8 cellular contexts compared by ENCODE assay signal in the genomic region with DNA sequence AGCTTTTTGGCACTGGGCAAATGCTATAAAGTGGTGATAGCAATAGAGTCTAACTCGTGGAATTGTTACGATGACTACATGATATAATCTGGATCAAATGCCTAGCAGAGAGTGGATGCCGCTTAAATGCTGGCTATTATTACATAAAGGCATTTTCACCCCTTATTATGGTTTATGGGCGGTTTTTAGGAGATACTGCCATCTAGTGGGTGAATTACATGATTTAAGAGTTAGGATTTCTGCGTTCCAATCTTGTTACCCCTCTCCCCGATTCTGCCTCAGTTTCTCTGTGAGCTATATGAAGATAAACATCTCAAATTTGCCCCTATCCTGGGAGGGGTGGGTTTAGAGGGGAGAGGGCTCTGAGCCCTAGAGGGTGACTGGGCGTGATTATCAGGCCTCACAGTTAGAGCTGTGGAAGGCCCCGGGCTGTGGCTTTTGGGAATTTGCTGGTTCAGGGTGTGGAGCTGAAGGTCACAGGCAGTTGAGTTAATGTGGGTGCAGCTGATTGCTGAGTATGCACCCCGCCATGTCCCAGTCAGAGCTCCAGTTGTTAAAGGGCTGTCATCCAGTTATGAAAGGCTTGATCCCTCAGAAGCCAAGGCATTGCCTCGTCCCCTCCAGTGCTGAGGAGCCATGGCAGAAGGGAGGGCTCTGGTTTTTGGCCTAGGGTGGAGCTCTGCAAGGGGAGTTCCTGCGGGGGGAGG. TPM values are rescaled to one million over a fixed set of nuclear protein-coding genes. Genes with fewer than 3 reads are reported as not detected.
DNase-seq lines count a peak whose midpoint lies in the region; ATAC-seq, FAIRE-seq and TF ChIP-seq lines count a peak whose summit lies in the region.

No MANE protein-coding gene starts in this region.

- no peak overlapping the region for H2BK15ac ChIP-seq in mesendoderm (replicated peaks; ENCODE audit: low read depth)

- H3K4me2 ChIP-seq in A549 (no peak overlapping the region), mesendoderm (ENCODE audit: low read length) (no peak overlapping the region)

- H3K4me3 ChIP-seq in A549 (no peak overlapping the region), GM12865 (ENCODE audit: low read depth, low read length) (no peak overlapping the region), mesendoderm (ENCODE audit: low read length) (no peak overlapping the region)

- TF ChIP-seq EP300 in A549 (IDR thresholded peaks at IDR 0.05), result no peak

- H3K79me2 ChIP-seq in mesendoderm (ENCODE audit: control insufficient read depth, insufficient read depth, low read length), result no peaks in the 10 kb centered on the region

- no peak overlapping the region for H3K9ac ChIP-seq in mesendoderm (ENCODE audit: low read length)

- POLR2A ChIA-PET in A549 (lab: Yijun Ruan, JAX), result interaction anchor here (1.5 kb wide), 1 partner anchor 200 kb away, joined by 3 read pairs; no protein-coding TSS in a partner anchor

- no peak overlapping the region for H4K8ac ChIP-seq in mesendoderm (ENCODE audit: low read depth, low read length)

- H3K18ac ChIP-seq in mesendoderm (ENCODE audit: low read length), result no peak overlapping the region

- DNase-seq in A549 (ENCODE audit: low read depth in 1 of 2, low spot score in 1 of 2), result peak; percentile 48 to 63
- peak; percentile 39 for DNase-seq in GM12865 (ENCODE audit: low read depth)
- peak; percentile 70 for DNase-seq in NCI-H82 (lab: John Stamatoyannopoulos, UW)
- DNase-seq in dermis blood vessel endothelial cell, result peak; percentile 64
- peak; percentile 29 for DNase-seq in mesendoderm
- DNase-seq in activated CD4-positive, alpha-beta T cell treated with anti-CD3 and anti-CD28 coated beads for 1 hour, result no peak
- DNase-seq in RCC 7860 (ENCODE audit: low spot score), result no peak

- no peaks in the 10 kb centered on the region for H3K36me3 ChIP-seq in mesendoderm (ENCODE audit: control insufficient read depth, insufficient read depth, low read length)

- H3K27ac ChIP-seq in A549 (no peak overlapping the region), mesendoderm (ENCODE audit: low read depth, low read length) (no peak overlapping the region)

- TF ChIP-seq CTCF in A549 (IDR thresholded peaks at IDR 0.05) (peak; percentile 74), GM12865 (IDR thresholded peaks at IDR 0.05; ENCODE audit: insufficient read depth, low read depth, low read length, missing control alignments) (peak; percentile 48)

- H3K56ac ChIP-seq in mesendoderm (ENCODE audit: low read length), result peak overlapping the region; percentile 31

- ATAC-seq in A549 (peak in 1 of 2 experiments; percentile 58; a peak in 3 of 6 replicates), GM19452 (IDR thresholded peaks at IDR 0.05; ENCODE audit: unreplicated experiment) (no peak)

- no peak overlapping the region for H2BK120ac ChIP-seq in mesendoderm (ENCODE audit: low read depth, low read length)

- no peak for TF ChIP-seq POLR2A in A549 (IDR thresholded peaks at IDR 0.05; ENCODE audit: low read length)

- no peaks in the 10 kb centered on the region for H3K79me1 ChIP-seq in mesendoderm (ENCODE audit: low read length)

- 41% methylated on average over 11 of the region's 11 CpGs for WGBS in A549 (ENCODE audit: missing lambda C conversion rate)
- WGBS in mesendoderm (ENCODE audit: extremely low coverage, insufficient coverage, low lambda C conversion rate), result no CpG with 5 or more reads among the region's 11 CpGs

- FAIRE-seq in A549 (lab: Jason Lieb, UNC) (peak; percentile 39), RCC 7860 (lab: Jason Lieb, UNC) (no peak)

- TF ChIP-seq RAD21 in A549 (conservative IDR thresholded peaks at IDR 0.05 in 1 of 2, IDR thresholded peaks at IDR 0.05 in 1 of 2), result peak; percentile 42 to 54; a peak in 4 of 5 replicates

- H3K27me3 ChIP-seq in mesendoderm (ENCODE audit: insufficient read depth, low read length, poor library complexity), result no peaks in the 10 kb centered on the region

- H4K5ac ChIP-seq in mesendoderm (ENCODE audit: low read length), result no peak overlapping the region

- H3K4ac ChIP-seq in mesendoderm (ENCODE audit: low read depth, low read length), result no peak overlapping the region

- H3K4me1 ChIP-seq in A549 (no peaks in the 10 kb centered on the region), mesendoderm (ENCODE audit: control insufficient read depth, low read depth, low read length) (no peaks in the 10 kb centered on the region)

- no peak overlapping the region for H2BK5ac ChIP-seq in mesendoderm (ENCODE audit: low read length)

- no peak overlapping the region for H2AK5ac ChIP-seq in mesendoderm (ENCODE audit: low read length)

- no peaks in the 10 kb centered on the region for H3K9me3 ChIP-seq in A549

- no peak overlapping the region for H3K23ac ChIP-seq in mesendoderm (ENCODE audit: low read length)

- CTCF ChIA-PET in A549 (lab: Yijun Ruan, JAX), result interaction anchor here (0.6 to 7.7 kb wide), 49 partner anchors 9 to 943 kb away, joined by 3 to 75 read pairs (median 4); partner anchors contain the start of genes C1RL, C1S, PEX5 and RBP5

TF ChIP-seq in A549, 52 proteins besides CTCF, POLR2A, EP300 and RAD21:
- TF ChIP-seq NFE2L2 (conservative IDR thresholded peaks at IDR 0.05; ENCODE audit: low read length), result no peak
- TF ChIP-seq SMC3 (IDR thresholded peaks at IDR 0.05), result peak; percentile 41; the same call in 1 of the 3 replicates
TF ChIP-seq in A549: peak in this region for 1.

RNA-seq across cellular contexts. Expression of gene CLSTN3, which starts 14.4 kb away (rescaled TPM):
- polyA plus RNA-seq in A549 (2011; rRNA removed) (24.9 and 32.7 TPM in 2 replicates), A549 (2017; fragmentation: RNase III; extraction: RNeasy Plus Mini Kit Qiagen cat#74134 plus additional on column Dnase treatment) (17.4 to 22.5 TPM (median 19.3 TPM) in 3 replicates)
- 16.3 and 19.7 TPM in 2 replicates for polyA plus RNA-seq in A549 (2012; cell fraction: cytosol; rRNA removed)
- 222 and 235 TPM in 2 replicates for polyA plus RNA-seq in A549 (2012; cell fraction: nucleus; rRNA removed)
- 18.9 and 26.1 TPM in 2 replicates for polyA minus RNA-seq in A549 (2011; rRNA and poly(A)+ RNA removed)
- total RNA-seq in dermis blood vessel endothelial cell, result 35.2 and 42.0 TPM in 2 replicates
- polyA plus RNA-seq in mesendoderm (2013, experiment 1 of 2), result 28.3 TPM
- polyA plus RNA-seq in mesendoderm (2013, experiment 2 of 2), result 26.1 TPM

RNA-seq across cellular contexts. Expression of gene RBP5, which starts 15.9 kb away (rescaled TPM):
- polyA plus RNA-seq in A549 (2011; rRNA removed) (not detected in 2 replicates), A549 (2017; fragmentation: RNase III; extraction: RNeasy Plus Mini Kit Qiagen cat#74134 plus additional on column Dnase treatment) (0.09 to 0.44 TPM (median 0.25 TPM) in 3 replicates)
- polyA plus RNA-seq in A549 (2012; cell fraction: cytosol; rRNA removed), result 0.04 TPM in 1 of 2 replicates, not detected in the other
- polyA plus RNA-seq in A549 (2012; cell fraction: nucleus; rRNA removed), result not detected in 2 replicates
- polyA minus RNA-seq in A549 (2011; rRNA and poly(A)+ RNA removed), result not detected in 2 replicates
- total RNA-seq in dermis blood vessel endothelial cell, result 0.19 TPM in 1 of 2 replicates, not detected in the other
- 8.6 TPM for polyA plus RNA-seq in mesendoderm (2013, experiment 1 of 2)
- 7.7 TPM for polyA plus RNA-seq in mesendoderm (2013, experiment 2 of 2)

RNA-seq across cellular contexts. Expression of gene C1RL, which starts 35.6 kb away (rescaled TPM):
- polyA plus RNA-seq in A549 (2011; rRNA removed) (30.4 and 32.4 TPM in 2 replicates), A549 (2017; fragmentation: RNase III; extraction: RNeasy Plus Mini Kit Qiagen cat#74134 plus additional on column Dnase treatment) (20.8 to 28.3 TPM (median 25.2 TPM) in 3 replicates)
- 12.2 and 17.4 TPM in 2 replicates for polyA plus RNA-seq in A549 (2012; cell fraction: cytosol; rRNA removed)
- polyA plus RNA-seq in A549 (2012; cell fraction: nucleus; rRNA removed), result 25.9 and 28.2 TPM in 2 replicates
- polyA minus RNA-seq in A549 (2011; rRNA and poly(A)+ RNA removed), result 48.3 and 54.9 TPM in 2 replicates
- total RNA-seq in dermis blood vessel endothelial cell, result 26.7 and 28.8 TPM in 2 replicates
- 4.2 TPM for polyA plus RNA-seq in mesendoderm (2013, experiment 1 of 2)
- 4.1 TPM for polyA plus RNA-seq in mesendoderm (2013, experiment 2 of 2)

RNA-seq across cellular contexts. Expression of gene PEX5, which starts 44.9 kb away (rescaled TPM):
- 21.5 and 27.3 TPM in 2 replicates for polyA plus RNA-seq in A549 (2011; rRNA removed)
- 25.0 and 27.9 TPM in 2 replicates for polyA plus RNA-seq in A549 (2012; cell fraction: cytosol; rRNA removed)
- polyA plus RNA-seq in A549 (2012; cell fraction: nucleus; rRNA removed), result 30.6 and 40.0 TPM in 2 replicates
- polyA plus RNA-seq in A549 (2017; fragmentation: RNase III; extraction: RNeasy Plus Mini Kit Qiagen cat#74134 plus additional on column Dnase treatment), result 27.1 to 33.1 TPM (median 31.5 TPM) in 3 replicates
- polyA minus RNA-seq in A549 (2011; rRNA and poly(A)+ RNA removed), result 25.6 and 27.6 TPM in 2 replicates
- total RNA-seq in dermis blood vessel endothelial cell, result 36.2 and 36.8 TPM in 2 replicates
- polyA plus RNA-seq in mesendoderm (2013, experiment 1 of 2), result 16.2 TPM
- 15.7 TPM for polyA plus RNA-seq in mesendoderm (2013, experiment 2 of 2)

RNA-seq across cellular contexts. Expression of gene C1R, which starts 52.3 kb away (rescaled TPM):
- polyA plus RNA-seq in A549 (2011; rRNA removed) (36.0 and 57.8 TPM in 2 replicates), A549 (2017; fragmentation: RNase III; extraction: RNeasy Plus Mini Kit Qiagen cat#74134 plus additional on column Dnase treatment) (24.8 to 40.4 TPM (median 31.4 TPM) in 3 replicates)
- polyA plus RNA-seq in A549 (2012; cell fraction: cytosol; rRNA removed), result 18.5 and 25.0 TPM in 2 replicates
- 52.6 and 57.7 TPM in 2 replicates for polyA plus RNA-seq in A549 (2012; cell fraction: nucleus; rRNA removed)
- 30.6 and 32.9 TPM in 2 replicates for polyA minus RNA-seq in A549 (2011; rRNA and poly(A)+ RNA removed)
- total RNA-seq in dermis blood vessel endothelial cell, result 2.0 TPM in 2 replicates
- polyA plus RNA-seq in mesendoderm (2013, experiment 1 of 2), result 1.2 TPM
- 1.1 TPM for polyA plus RNA-seq in mesendoderm (2013, experiment 2 of 2)

Comparison
In these comparisons a context has a peak if more than half of its experiments do, and no peak if none do; other contexts are left out.
1. DNase-seq: peak in A549 (2 of 2), GM12865 (single experiment), NCI-H82 (single experiment), dermis blood vessel endothelial cell (single experiment) and mesendoderm (single experiment); none in activated CD4-positive, alpha-beta T cell treated with anti-CD3 and anti-CD28 coated beads for 1 hour (single experiment) and RCC 7860 (single experiment).